ENCODE assay signal across 9 cellular contexts in the genomic region with DNA sequence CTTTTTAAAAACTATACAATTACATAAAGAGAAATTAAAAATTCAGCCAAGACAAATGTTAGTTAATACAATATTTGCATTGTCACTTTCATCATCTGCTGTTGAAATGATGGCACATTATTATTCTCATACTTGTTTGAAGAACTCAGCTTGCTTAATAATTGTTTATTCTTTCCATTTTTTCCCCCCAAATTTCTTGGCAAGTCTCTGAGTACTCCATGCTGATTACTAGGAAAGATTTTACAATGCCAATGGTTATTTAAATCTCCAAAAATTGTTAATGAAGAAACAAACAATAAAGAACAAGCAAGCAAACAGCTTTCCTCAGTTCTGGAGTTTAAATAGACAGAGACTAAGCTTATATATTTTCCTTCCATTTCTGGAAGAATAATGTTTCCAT. TPM values are rescaled to one million over a fixed set of nuclear protein-coding genes. Genes with fewer than 3 reads are reported as not detected.
"Had no signal": no experiment of that assay in that cellular context is flagged by ENCODE, and none has a peak within 500 bp of the region (broad histone marks: within the 10 kb centered on the region; RNA-seq: fewer than 3 reads in every experiment).

No MANE protein-coding gene starts in this region.

- DNase-seq: GM23248, GOT3, H9, HCEC 1CT, HFFc6, KBM-7 had no signal

- H3K4me3 ChIP-seq: GM23248 had no signal

- H2AFZ ChIP-seq: GM23248 had no signal

- H3K4me1 Mint-ChIP-seq: H9, IgD-negative memory B cell had no signal

- H3K27ac Mint-ChIP-seq: H9, HFFc6, IgD-negative memory B cell had no signal

- H3K36me3 Mint-ChIP-seq: IgD-negative memory B cell had no signal

- H3K9ac ChIP-seq: GM23248 had no signal

- H3K4me3 Mint-ChIP-seq: H9, HFFc6, IgD-negative memory B cell had no signal

- H3K27ac ChIP-seq: GM23248, HL-60 had no signal

- ATAC-seq: HepG2 had no signal

- H3K27me3 Mint-ChIP-seq: IgD-negative memory B cell had no signal

RNA-seq across cellular contexts. Expression of a gene that starts 15.1 kb away (rescaled TPM):
- total RNA-seq: GM23248, HepG2 had no signal
- polyA plus RNA-seq: GM23248, HepG2, IgD-negative memory B cell had no signal
